ENCODE assay signal across 1 cellular context in genomic region chr16:383326-384020, GRCh38.
TF ChIP-seq lines count a peak whose summit lies in the region.

No MANE protein-coding gene starts in this region.

TF ChIP-seq in K562, 482 proteins besides CTCF, POLR2A, EP300 and RAD21:
- TF ChIP-seq MAFF (IDR thresholded peaks at IDR 0.05; ENCODE audit: low read length) (no peak), E2F1 (CRISPR knock-in tag; IDR thresholded peaks at IDR 0.05) (no peak), ZNF184 (CRISPR knock-in tag; IDR thresholded peaks at IDR 0.05) (no peak), ZBTB33 (CRISPR knock-in tag; IDR thresholded peaks at IDR 0.05) (peak; percentile 87)
